In the genomic region with DNA sequence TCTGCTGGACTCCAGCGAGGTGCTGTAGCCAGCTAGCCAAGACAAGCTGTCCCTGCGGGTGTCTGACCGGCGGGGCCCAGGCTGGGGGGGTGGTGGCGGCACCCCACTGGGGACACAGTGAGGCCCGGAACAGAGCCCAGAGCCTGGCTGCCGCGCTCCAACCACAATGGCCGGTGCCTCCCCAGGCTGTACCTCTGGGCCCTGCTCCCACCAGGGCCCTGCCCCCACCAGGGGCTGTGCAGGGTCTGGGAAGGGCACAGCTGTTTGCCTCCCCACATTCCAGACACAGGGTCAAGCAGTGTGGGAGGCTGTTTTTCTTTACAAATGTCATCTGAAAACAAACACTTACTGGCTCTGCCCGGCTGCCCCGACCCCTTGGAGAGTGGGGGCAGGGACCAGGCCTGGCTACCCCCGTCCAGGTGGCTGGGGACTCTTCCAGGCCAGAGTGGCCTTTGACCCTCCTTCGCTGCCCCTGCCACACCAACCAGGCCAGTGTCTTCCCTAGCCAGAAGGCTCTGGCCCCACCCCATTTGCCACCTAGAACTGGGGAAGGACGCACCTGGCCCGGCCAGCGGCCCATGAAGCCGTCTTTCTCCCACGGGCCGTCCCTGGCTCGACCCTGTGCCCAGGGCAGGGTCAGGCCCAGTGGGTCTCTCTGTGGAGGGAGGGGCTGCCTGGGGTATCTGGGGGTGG, we compare ENCODE assay signal across 6 cellular contexts. TPM values are rescaled to one million over a fixed set of nuclear protein-coding genes. Genes with fewer than 3 reads are reported as not detected.
"Had no signal": no experiment of that assay in that cellular context is flagged by ENCODE, and none has a peak within 500 bp of the region (broad histone marks: within the 10 kb centered on the region; RNA-seq: fewer than 3 reads in every experiment).

No MANE protein-coding gene starts in this region.

- H2AFZ ChIP-seq: GM23248 had no signal

- H3K4me3 ChIP-seq: GM23248, K562 had no signal

- H3K9ac ChIP-seq: GM23248 had no signal

- ATAC-seq: K562 had no signal

- DNase-seq: GM23248, H9, HCEC 1CT, IMR-90, KG1 had no signal

- H3K27ac ChIP-seq: GM23248 had no signal

RNA-seq across cellular contexts. Expression of a gene that starts 14.6 kb away (rescaled TPM):
- total RNA-seq: IMR-90 had no signal
- polyA plus RNA-seq: GM23248 had no signal
